Comparison of ENCODE assay signal across 1 cellular context in genomic region chr1:226649244-226649643, GRCh38.
TF ChIP-seq lines count a peak whose summit lies in the region.

No MANE protein-coding gene starts in this region.

TF ChIP-seq in WTC11, 78 proteins besides CTCF, POLR2A, EP300 and RAD21 (continued from another document):
- TF ChIP-seq ERG (CRISPR knock-in tag; IDR thresholded peaks at IDR 0.05), result no peak
- no peak for TF ChIP-seq AR (CRISPR knock-in tag; IDR thresholded peaks at IDR 0.05)
- no peak for TF ChIP-seq SOX15 (CRISPR knock-in tag; IDR thresholded peaks at IDR 0.05)
- no peak for TF ChIP-seq NFE2L1 (CRISPR knock-in tag; IDR thresholded peaks at IDR 0.05)
- TF ChIP-seq ZNF416 (CRISPR knock-in tag; IDR thresholded peaks at IDR 0.05), result no peak
- TF ChIP-seq ATF1 (CRISPR knock-in tag; IDR thresholded peaks at IDR 0.05), result no peak
- no peak for TF ChIP-seq NR3C1 (CRISPR knock-in tag; conservative IDR thresholded peaks at IDR 0.05; ENCODE audit: low read depth)
- no peak for TF ChIP-seq IRF2 (CRISPR knock-in tag; IDR thresholded peaks at IDR 0.05; ENCODE audit: borderline replicate concordance, low read depth)
